ENCODE assay signal across 28 cellular contexts in genomic region chr4:105670684-105671083, GRCh38.
"Had no signal": no experiment of that assay in that cellular context is flagged by ENCODE, and none has a peak within 500 bp of the region (broad histone marks: within the 10 kb centered on the region; RNA-seq: fewer than 3 reads in every experiment).

No MANE protein-coding gene starts in this region.

- H3K27me3 Mint-ChIP-seq: stimulated activated memory B cell treated with anti-CD40 and anti-IgM and Interleukin-4, amounts not matched to agents 10 μg/mL and 1 μg/mL and 100 μg/mL, for 72 hours; type B pancreatic cell had no signal

- H3K4me3 ChIP-seq: heart right ventricle, left lung, lung, ovary, prostate gland, sigmoid colon, smooth muscle cell, tibial nerve, uterus had no signal

- H3K4me1 ChIP-seq: heart right ventricle, left lung, prostate gland, sigmoid colon, tibial nerve, uterus had no signal

- H3K9me3 ChIP-seq: heart right ventricle, left lung, ovary, prostate gland, sigmoid colon, tibial nerve, uterus had no signal

- H3K4me2 ChIP-seq: smooth muscle cell had no signal

- ATAC-seq: heart right ventricle; left lung; naive thymus-derived CD4-positive, alpha-beta T cell; natural killer cell treated with Interleukin-12 subunit alpha and Interleukin-12 subunit beta and Interleukin-15 and Interleukin-18, amount 100 ng/mL, for 72 hours; right cardiac atrium; stimulated activated memory B cell treated with anti-CD40 and anti-IgM and Interleukin-4, amounts not matched to agents 10 μg/mL and 1 μg/mL and 100 μg/mL, for 72 hours; stimulated activated naive CD8-positive, alpha-beta T cell treated with anti-CD3 and anti-CD28 coated beads, Interleukin-15, amount 100 ng/mL, for 72 hours had no signal

- H3K4me1 Mint-ChIP-seq: mesothelial cell of epicardium; naive thymus-derived CD4-positive, alpha-beta T cell; stimulated activated memory B cell treated with anti-CD40 and anti-IgM and Interleukin-4, amounts not matched to agents 10 μg/mL and 1 μg/mL and 100 μg/mL, for 72 hours; stimulated activated naive CD8-positive, alpha-beta T cell treated with anti-CD3 and anti-CD28 coated beads, Interleukin-15, amount 100 ng/mL, for 72 hours had no signal

- H3K9me3 Mint-ChIP-seq: mesothelial cell of epicardium; naive thymus-derived CD4-positive, alpha-beta T cell; natural killer cell treated with Interleukin-12 subunit alpha and Interleukin-12 subunit beta and Interleukin-15 and Interleukin-18, amount 100 ng/mL, for 72 hours; stimulated activated memory B cell treated with anti-CD40 and anti-IgM and Interleukin-4, amounts not matched to agents 10 μg/mL and 1 μg/mL and 100 μg/mL, for 72 hours; stimulated activated naive CD8-positive, alpha-beta T cell treated with anti-CD3 and anti-CD28 coated beads, Interleukin-15, amount 100 ng/mL, for 72 hours; type B pancreatic cell had no signal

- H3K36me3 ChIP-seq: heart right ventricle, left lung, ovary, prostate gland, sigmoid colon, tibial nerve, uterus had no signal

- H3K27ac ChIP-seq: heart right ventricle, left lung, ovary, prostate gland, sigmoid colon, tibial nerve, uterus had no signal

- DNase-seq: heart right ventricle; hippocampal formation; kidney; left lung; mesendoderm; naive thymus-derived CD4-positive, alpha-beta T cell; ovary; posterior cingulate gyrus; retina; right cardiac atrium; sigmoid colon; stimulated activated CD4-positive, alpha-beta T cell treated with anti-CD3 and anti-CD28 coated beads, Interleukin-1b, Interleukin-23, amount 100 ng/mL, for 48 hours; stimulated activated CD4-positive, alpha-beta T cell treated with anti-CD3 and anti-CD28 coated beads, Interleukin-2, amount 100 ng/mL, for 48 hours; stimulated activated CD4-positive, alpha-beta T cell treated with anti-CD3 and anti-CD28 coated beads, Interleukin-4, amount 100 ng/mL, for 4 hours; stimulated activated CD8-positive, alpha-beta memory T cell treated with anti-CD3 and anti-CD28 coated beads, Interleukin-4, amount 100 ng/mL, for 48 hours; stimulated activated naive CD4-positive, alpha-beta T cell treated with Interleukin-2 at 50 U/mL for 16 hours; stimulated activated naive CD8-positive, alpha-beta T cell treated with anti-CD3 and anti-CD28 coated beads, Interleukin-15, amount 100 ng/mL, for 72 hours; substantia nigra; uterus had no signal

- H3K27me3 ChIP-seq: left lung, ovary, sigmoid colon, tibial nerve, uterus had no signal

- FAIRE-seq: islet of Langerhans, kidney had no signal

- H3K36me3 Mint-ChIP-seq: mesothelial cell of epicardium; naive thymus-derived CD4-positive, alpha-beta T cell; natural killer cell treated with Interleukin-12 subunit alpha and Interleukin-12 subunit beta and Interleukin-15 and Interleukin-18, amount 100 ng/mL, for 72 hours; stimulated activated memory B cell treated with anti-CD40 and anti-IgM and Interleukin-4, amounts not matched to agents 10 μg/mL and 1 μg/mL and 100 μg/mL, for 72 hours; type B pancreatic cell had no signal

- H3K4me3 Mint-ChIP-seq: mesothelial cell of epicardium; naive thymus-derived CD4-positive, alpha-beta T cell; natural killer cell treated with Interleukin-12 subunit alpha and Interleukin-12 subunit beta and Interleukin-15 and Interleukin-18, amount 100 ng/mL, for 72 hours; stimulated activated memory B cell treated with anti-CD40 and anti-IgM and Interleukin-4, amounts not matched to agents 10 μg/mL and 1 μg/mL and 100 μg/mL, for 72 hours; stimulated activated naive CD8-positive, alpha-beta T cell treated with anti-CD3 and anti-CD28 coated beads, Interleukin-15, amount 100 ng/mL, for 72 hours; type B pancreatic cell had no signal

- H3K27ac Mint-ChIP-seq: mesothelial cell of epicardium; naive thymus-derived CD4-positive, alpha-beta T cell; natural killer cell treated with Interleukin-12 subunit alpha and Interleukin-12 subunit beta and Interleukin-15 and Interleukin-18, amount 100 ng/mL, for 72 hours; stimulated activated memory B cell treated with anti-CD40 and anti-IgM and Interleukin-4, amounts not matched to agents 10 μg/mL and 1 μg/mL and 100 μg/mL, for 72 hours; stimulated activated naive CD8-positive, alpha-beta T cell treated with anti-CD3 and anti-CD28 coated beads, Interleukin-15, amount 100 ng/mL, for 72 hours; type B pancreatic cell had no signal
